Comparison of ENCODE assay signal across 9 cellular contexts in genomic region chr1:196309386-196309785, GRCh38.
DNase-seq lines count a peak whose midpoint lies in the region; ATAC-seq, FAIRE-seq and TF ChIP-seq lines count a peak whose summit lies in the region.
"Had no signal": no experiment of that assay in that cellular context is flagged by ENCODE, and none has a peak within 500 bp of the region (broad histone marks: within the 10 kb centered on the region; RNA-seq: fewer than 3 reads in every experiment).

No MANE protein-coding gene starts in this region.

- DNase-seq in AG09309 (ENCODE audit: low read depth) = peak; percentile 14
- peak; percentile 27 for DNase-seq in NCI-H345 treated with DMSO at 0.1 percent for 48 hours (lab: John Stamatoyannopoulos, UW; ENCODE audit: unreplicated experiment)
- peak; percentile 49 for DNase-seq in endothelial cell of umbilical vein (ENCODE audit: low read depth, low spot score)
- DNase-seq in retina = no peak
- no peak for DNase-seq in activated gamma-delta T cell (lab: John Stamatoyannopoulos, UW)
- DNase-seq: stimulated activated naive CD8-positive, alpha-beta T cell treated with anti-CD3 and anti-CD28 coated beads, Interleukin-15, amount 100 ng/mL, for 72 hours had no signal

- peak; percentile 18 for TF ChIP-seq CTCF in AG09309 (IDR thresholded peaks at IDR 0.05; ENCODE audit: control insufficient read depth, insufficient read depth, low read depth, low read length, missing control alignments)
- TF ChIP-seq CTCF in endothelial cell of umbilical vein (IDR thresholded peaks at IDR 0.05; ENCODE audit: extremely low read depth in 1 of 2, insufficient read depth in 1 of 2, low read depth in 1 of 2, low read length in 2 of 2) = no peak

- no peak for FAIRE-seq in endothelial cell of umbilical vein (lab: Jason Lieb, UNC)

- no peak overlapping the region for H3K27ac ChIP-seq in endothelial cell of umbilical vein (ENCODE audit: insufficient read depth, low read depth, low read length)

- POLR2A ChIA-PET in endothelial cell of umbilical vein (lab: Charles Lee) = no interaction called here

- H3K4me2 ChIP-seq in endothelial cell of umbilical vein (ENCODE audit: insufficient read depth, low read length) = no peak overlapping the region

- no peaks in the 10 kb centered on the region for H3K27me3 ChIP-seq in endothelial cell of umbilical vein (ENCODE audit: control insufficient read depth in 2 of 2, insufficient read depth in 2 of 2, low read length in 2 of 2)

- no peaks in the 10 kb centered on the region for H3K36me3 ChIP-seq in endothelial cell of umbilical vein (ENCODE audit: control insufficient read depth in 2 of 2, extremely low read depth in 1 of 2, insufficient read depth in 2 of 2, low read length in 2 of 2)

- TF ChIP-seq POLR2A in endothelial cell of umbilical vein (IDR thresholded peaks at IDR 0.05; ENCODE audit: low read depth, low read length) = no peak

- no peaks in the 10 kb centered on the region for H3K4me1 ChIP-seq in endothelial cell of umbilical vein (ENCODE audit: control insufficient read depth, extremely low read depth, insufficient read depth, low read length)

- no peaks in the 10 kb centered on the region for H4K20me1 ChIP-seq in endothelial cell of umbilical vein (replicated peaks; ENCODE audit: control insufficient read depth, extremely low read depth, insufficient read depth, low read length)

- no peaks in the 10 kb centered on the region for H3K79me2 ChIP-seq in endothelial cell of umbilical vein (ENCODE audit: control insufficient read depth, insufficient read depth, low read length)

- intact Hi-C loops in endothelial cell of umbilical vein (cut with micrococcal nuclease) = loop anchor here (1.0 kb wide), 1 partner anchor 161 kb away; no protein-coding TSS in a partner anchor

- H3K4me3 ChIP-seq in AG09309 (ENCODE audit: control insufficient read depth, low read depth, low read length) (no peak overlapping the region), endothelial cell of umbilical vein (replicated peaks in 1 of 3; ENCODE audit: insufficient read depth in 1 of 3, low read depth in 1 of 3, low read length in 3 of 3) (no peak overlapping the region)

- CTCF ChIA-PET in endothelial cell of umbilical vein (lab: Charles Lee) = interaction anchor here (0.8 to 10.2 kb wide), 15 partner anchors 9 to 167 kb away, joined by 3 to 377 read pairs (median 4); no protein-coding TSS in a partner anchor

- peak; percentile 60 for ATAC-seq in GM21390 (IDR thresholded peaks at IDR 0.05; ENCODE audit: unreplicated experiment)
- no peak for ATAC-seq in GM19452 (IDR thresholded peaks at IDR 0.05; ENCODE audit: unreplicated experiment)
- no peak for ATAC-seq in GM21447 (IDR thresholded peaks at IDR 0.05; ENCODE audit: unreplicated experiment)
- ATAC-seq: stimulated activated naive CD8-positive, alpha-beta T cell treated with anti-CD3 and anti-CD28 coated beads, Interleukin-15, amount 100 ng/mL, for 72 hours had no signal

- H3K9ac ChIP-seq in endothelial cell of umbilical vein (replicated peaks; ENCODE audit: extremely low read depth, insufficient read depth, low read length) = no peak overlapping the region

- no peaks in the 10 kb centered on the region for H3K9me1 ChIP-seq in endothelial cell of umbilical vein (replicated peaks; ENCODE audit: control insufficient read depth, extremely low read depth, insufficient read depth, low read length)

- BruUV-seq in endothelial cell of umbilical vein (replicated peaks; lab: Mats Ljungman, UMichigan) = no TSS peak

- no peak overlapping the region for H2AFZ ChIP-seq in endothelial cell of umbilical vein (ENCODE audit: low read depth, low read length)

- no peaks in the 10 kb centered on the region for H3K9me3 ChIP-seq in endothelial cell of umbilical vein (replicated peaks; ENCODE audit: control insufficient read depth, insufficient read depth, low read length)

- dilution Hi-C loops in endothelial cell of umbilical vein (cut with MboI; ENCODE audit: extremely low pct_ligation_motif_present, low sequenced_read_pairs) = no loop called here

TF ChIP-seq in endothelial cell of umbilical vein, 7 proteins besides CTCF, POLR2A, EP300 and RAD21:
- TF ChIP-seq MYC (IDR thresholded peaks at IDR 0.05; ENCODE audit: low read depth, low read length) = no peak
- TF ChIP-seq, protein P1, sequence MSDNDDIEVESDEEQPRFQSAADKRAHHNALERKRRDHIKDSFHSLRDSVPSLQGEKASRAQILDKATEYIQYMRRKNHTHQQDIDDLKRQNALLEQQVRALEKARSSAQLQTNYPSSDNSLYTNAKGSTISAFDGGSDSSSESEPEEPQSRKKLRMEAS (IDR thresholded peaks at IDR 0.05; ENCODE audit: insufficient read depth, insufficient read length) = no peak
- no peak for TF ChIP-seq GATA2 (IDR thresholded peaks at IDR 0.05; ENCODE audit: insufficient read depth, insufficient read length, low read depth, low read length)
- no peak for TF ChIP-seq FOS (IDR thresholded peaks at IDR 0.05; ENCODE audit: borderline replicate concordance, insufficient read depth, low read length)
- TF ChIP-seq POLR2AphosphoS5 (IDR thresholded peaks at IDR 0.05; ENCODE audit: insufficient read depth, low read depth, low read length) = no peak
- TF ChIP-seq EZH2 (IDR thresholded peaks at IDR 0.05; ENCODE audit: borderline replicate concordance, low read depth, low read length, severe bottlenecking) = no peak
- no peak for TF ChIP-seq JUN (IDR thresholded peaks at IDR 0.05; ENCODE audit: borderline replicate concordance, insufficient read depth, insufficient read length, low read depth)

Comparison
In these comparisons a context has a peak if more than half of its experiments do, and no peak if none do; other contexts are left out.
1. DNase-seq: peak in AG09309 (single experiment), NCI-H345 treated with DMSO at 0.1 percent for 48 hours (single experiment) and endothelial cell of umbilical vein (single experiment); none in retina (single experiment) and activated gamma-delta T cell (single experiment).